Comparison of ENCODE assay signal across 16 cellular contexts in the genomic region with DNA sequence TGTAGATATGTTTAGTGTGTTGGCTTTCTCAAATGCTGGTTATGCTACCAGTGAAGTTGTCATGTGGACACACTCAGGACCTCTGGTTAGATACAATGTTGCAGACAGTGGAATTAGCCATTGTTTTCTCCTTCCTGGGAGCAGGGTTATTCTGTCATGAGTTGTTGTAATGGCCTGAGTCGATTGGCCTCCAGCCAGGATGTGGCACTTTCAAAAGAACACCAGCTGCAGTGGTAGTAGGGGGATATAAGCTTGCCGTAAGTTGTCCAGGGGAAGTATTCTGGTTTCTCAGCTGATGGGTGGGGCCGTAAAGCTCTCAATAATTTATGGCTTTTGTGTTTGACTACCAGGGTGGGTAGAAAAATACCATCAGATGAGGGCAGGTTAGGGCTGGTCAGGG.
"Had no signal": no experiment of that assay in that cellular context is flagged by ENCODE, and none has a peak within 500 bp of the region (broad histone marks: within the 10 kb centered on the region; RNA-seq: fewer than 3 reads in every experiment).

No MANE protein-coding gene starts in this region.

- H3K36me3 ChIP-seq: heart right ventricle, neutrophil, right lobe of liver, tibial nerve, upper lobe of right lung, vagina had no signal

- H3K9me3 ChIP-seq: neutrophil, right lobe of liver, vagina had no signal

- H3K27ac ChIP-seq: dorsolateral prefrontal cortex, heart right ventricle, neutrophil, psoas muscle, right lobe of liver, tibial nerve, upper lobe of right lung, vagina had no signal

- H3K4me3 ChIP-seq: dorsolateral prefrontal cortex, heart right ventricle, psoas muscle, right lobe of liver, tibial nerve, upper lobe of right lung, vagina had no signal

- H3K4me1 ChIP-seq: heart right ventricle, psoas muscle, right lobe of liver, tibial nerve, upper lobe of right lung, vagina had no signal

- H3K27me3 ChIP-seq: dorsolateral prefrontal cortex, heart right ventricle, neutrophil, right lobe of liver, tibial nerve, upper lobe of right lung, vagina had no signal

- DNase-seq: dorsolateral prefrontal cortex; effector CD8-positive, alpha-beta T cell; heart right ventricle; hypothalamus; kidney glomerular epithelial cell; mesendoderm; naive B cell; nephron progenitor cell; psoas muscle; retina; right lobe of liver; stimulated activated CD4-positive, alpha-beta T cell treated with anti-CD3 and anti-CD28 coated beads, Interleukin-4, amount 100 ng/mL, for 24 hours; upper lobe of right lung had no signal
